Comparison of ENCODE assay signal across 39 cellular contexts in the genomic region with DNA sequence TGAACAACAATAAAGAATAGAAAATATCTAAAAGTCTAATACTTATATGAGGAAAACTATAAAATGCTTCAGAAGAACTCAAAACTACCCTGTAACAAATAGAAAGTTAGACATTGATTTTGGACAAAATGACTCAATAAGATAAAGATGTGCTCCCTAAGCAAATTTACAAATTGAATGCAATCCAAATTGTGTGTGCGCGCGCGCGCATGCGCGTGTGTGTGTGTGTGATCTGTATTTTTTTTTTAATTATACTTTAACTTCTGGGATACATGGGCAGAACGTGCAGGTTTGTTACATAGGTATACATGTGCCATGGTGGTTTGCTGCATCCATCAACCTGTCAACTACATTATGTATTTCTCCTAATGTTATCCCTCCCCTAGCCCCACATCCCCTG.
"Had no signal": no experiment of that assay in that cellular context is flagged by ENCODE, and none has a peak within 500 bp of the region (broad histone marks: within the 10 kb centered on the region; RNA-seq: fewer than 3 reads in every experiment).

No MANE protein-coding gene starts in this region.

- H3K4me1 Mint-ChIP-seq: activated naive CD4-positive, alpha-beta T cell treated with anti-CD3 and anti-CD28 coated beads, Interleukin-2, amount 10 ng/mL, durations not matched to agents 7 days and 5 days; activated naive CD4-positive, alpha-beta T cell treated with anti-CD3 and anti-CD28 coated beads, Interleukin-2, amount 50 U/mL, for 24 hours; activated naive CD8-positive, alpha-beta T cell treated with anti-CD3 and anti-CD28 coated beads for 36 hours; activated naive CD8-positive, alpha-beta T cell treated with anti-CD3 and anti-CD28 coated beads, Interleukin-2, amount 10 ng/mL, durations not matched to agents 7 days and 5 days; activated naive CD8-positive, alpha-beta T cell treated with anti-CD3 and anti-CD28 coated beads, Interleukin-2, amount 50 U/mL, for 24 hours; activated T-helper 17 cell treated with anti-CD3 and anti-CD28 coated beads, Interleukin-2, amount 50 U/mL, for 72 hours; brain; central memory CD8-positive, alpha-beta T cell had no signal

- ATAC-seq: activated naive CD4-positive, alpha-beta T cell treated with anti-CD3 and anti-CD28 coated beads, Interleukin-2, amount 50 U/mL, for 72 hours; activated naive CD8-positive, alpha-beta T cell treated with anti-CD3 and anti-CD28 coated beads, Interleukin-2, amount 50 U/mL, for 24 hours; activated T-cell treated with anti-CD3 and anti-CD28 coated beads, Interleukin-2, amount 50 U/mL, for 4 hours; activated T-cell treated with anti-CD3 and anti-CD28 coated beads, Interleukin-2, amount 50 U/mL, for 72 hours; activated T-helper 17 cell treated with anti-CD3 and anti-CD28 coated beads, Interleukin-2, amount 50 U/mL, for 72 hours; body of pancreas had no signal

- H3K4me1 ChIP-seq: adrenal gland, ascending aorta, body of pancreas, breast epithelium had no signal

- H3K27me3 ChIP-seq: adrenal gland, ascending aorta, body of pancreas, brain microvascular endothelial cell, breast epithelium, cardiac muscle cell had no signal

- H3K27ac Mint-ChIP-seq: activated naive CD4-positive, alpha-beta T cell treated with anti-CD3 and anti-CD28 coated beads for 36 hours; activated naive CD4-positive, alpha-beta T cell treated with anti-CD3 and anti-CD28 coated beads, Interleukin-2, amount 10 ng/mL, durations not matched to agents 7 days and 5 days; activated naive CD4-positive, alpha-beta T cell treated with anti-CD3 and anti-CD28 coated beads, Interleukin-2, amount 50 U/mL, for 24 hours; activated naive CD4-positive, alpha-beta T cell treated with anti-CD3 and anti-CD28 coated beads, Interleukin-2, amount 50 U/mL, for 72 hours; activated naive CD8-positive, alpha-beta T cell; activated naive CD8-positive, alpha-beta T cell treated with anti-CD3 and anti-CD28 coated beads for 36 hours; activated naive CD8-positive, alpha-beta T cell treated with anti-CD3 and anti-CD28 coated beads, Interleukin-2, amount 10 ng/mL, durations not matched to agents 7 days and 5 days; activated naive CD8-positive, alpha-beta T cell treated with anti-CD3 and anti-CD28 coated beads, Interleukin-2, amount 50 U/mL, for 24 hours; activated T-cell treated with anti-CD3 and anti-CD28 coated beads, Interleukin-2, amount 50 U/mL, for 24 hours; activated T-cell treated with anti-CD3 and anti-CD28 coated beads, Interleukin-2, amount 50 U/mL, for 72 hours; activated T-helper 1 cell treated with anti-CD3 and anti-CD28 coated beads, Interleukin-12 subunit alpha, Interleukin-12 subunit beta, Interleukin-2, Interleukin-4 antibody, amounts not matched to agents 30 ng/mL and 10 ng/mL and 1 ng/mL, durations not matched to agents 14 hours and 24 hours and 36 hours; activated T-helper 17 cell treated with anti-CD3 and anti-CD28 coated beads, Interleukin-2, amount 50 U/mL, for 72 hours; activated T-helper 2 cell treated with anti-CD3 and anti-CD28 coated beads, Interferon-gamma antibody, Interleukin-2, Interleukin-4, amounts not matched to agents 10 μg/mL and 5 μg/mL and 100 μg/mL, durations not matched to agents 14 hours and 24 hours and 36 hours; brain had no signal

- H3K4me3 Mint-ChIP-seq: activated naive CD4-positive, alpha-beta T cell treated with anti-CD3 and anti-CD28 coated beads for 36 hours; activated naive CD4-positive, alpha-beta T cell treated with anti-CD3 and anti-CD28 coated beads, Interleukin-2, amount 10 ng/mL, durations not matched to agents 7 days and 5 days; activated naive CD4-positive, alpha-beta T cell treated with anti-CD3 and anti-CD28 coated beads, Interleukin-2, amount 50 U/mL, for 24 hours; activated naive CD8-positive, alpha-beta T cell; activated naive CD8-positive, alpha-beta T cell treated with anti-CD3 and anti-CD28 coated beads for 36 hours; activated naive CD8-positive, alpha-beta T cell treated with anti-CD3 and anti-CD28 coated beads, Interleukin-2, amount 10 ng/mL, durations not matched to agents 7 days and 5 days; activated naive CD8-positive, alpha-beta T cell treated with anti-CD3 and anti-CD28 coated beads, Interleukin-2, amount 50 U/mL, for 24 hours; activated T-cell treated with anti-CD3 and anti-CD28 coated beads, Interleukin-2, amount 50 U/mL, for 24 hours; activated T-cell treated with anti-CD3 and anti-CD28 coated beads, Interleukin-2, amount 50 U/mL, for 4 hours; activated T-cell treated with anti-CD3 and anti-CD28 coated beads, Interleukin-2, amount 50 U/mL, for 72 hours; activated T-helper 1 cell treated with anti-CD3 and anti-CD28 coated beads, Interleukin-12 subunit alpha, Interleukin-12 subunit beta, Interleukin-2, Interleukin-4 antibody, amounts not matched to agents 30 ng/mL and 10 ng/mL and 1 ng/mL, durations not matched to agents 14 hours and 24 hours and 36 hours; activated T-helper 17 cell treated with anti-CD3 and anti-CD28 coated beads, Interleukin-2, amount 50 U/mL, for 72 hours; brain; central memory CD8-positive, alpha-beta T cell had no signal

- H3K27ac ChIP-seq: adrenal gland, ascending aorta, body of pancreas, brain microvascular endothelial cell, breast epithelium, cardiac muscle cell had no signal

- H3K36me3 ChIP-seq: adrenal gland, ascending aorta, brain microvascular endothelial cell, breast epithelium, cardiac muscle cell had no signal

- H3K27me3 Mint-ChIP-seq: activated naive CD4-positive, alpha-beta T cell treated with anti-CD3 and anti-CD28 coated beads, Interleukin-2, amount 10 ng/mL, durations not matched to agents 7 days and 5 days; activated naive CD4-positive, alpha-beta T cell treated with anti-CD3 and anti-CD28 coated beads, Interleukin-2, amount 50 U/mL, for 24 hours; activated naive CD8-positive, alpha-beta T cell; activated naive CD8-positive, alpha-beta T cell treated with anti-CD3 and anti-CD28 coated beads for 36 hours; activated naive CD8-positive, alpha-beta T cell treated with anti-CD3 and anti-CD28 coated beads, Interleukin-2, amount 10 ng/mL, durations not matched to agents 7 days and 5 days; activated naive CD8-positive, alpha-beta T cell treated with anti-CD3 and anti-CD28 coated beads, Interleukin-2, amount 50 U/mL, for 24 hours; activated T-cell treated with anti-CD3 and anti-CD28 coated beads, Interleukin-2, amount 50 U/mL, for 24 hours; activated T-helper 17 cell treated with anti-CD3 and anti-CD28 coated beads, Interleukin-2, amount 50 U/mL, for 72 hours; brain; central memory CD8-positive, alpha-beta T cell had no signal

- H3K36me3 Mint-ChIP-seq: activated naive CD4-positive, alpha-beta T cell treated with anti-CD3 and anti-CD28 coated beads, Interleukin-2, amount 10 ng/mL, durations not matched to agents 7 days and 5 days; activated naive CD4-positive, alpha-beta T cell treated with anti-CD3 and anti-CD28 coated beads, Interleukin-2, amount 50 U/mL, for 24 hours; activated naive CD8-positive, alpha-beta T cell; activated naive CD8-positive, alpha-beta T cell treated with anti-CD3 and anti-CD28 coated beads for 36 hours; activated naive CD8-positive, alpha-beta T cell treated with anti-CD3 and anti-CD28 coated beads, Interleukin-2, amount 10 ng/mL, durations not matched to agents 7 days and 5 days; brain had no signal

- DNase-seq: activated effector memory CD4-positive, alpha-beta T cell treated with anti-CD3 and anti-CD28 coated beads, Interleukin-2, amount 50 U/mL, for 16 hours; activated effector memory CD4-positive, alpha-beta T cell treated with Interleukin-2 at 50 U/mL for 16 hours; activated gamma-delta T cell; activated gamma-delta T cell treated with Interleukin-2 at 50 U/mL for 16 hours; activated naive CD4-positive, alpha-beta T cell; activated naive CD4-positive, alpha-beta T cell treated with anti-CD3 and anti-CD28 coated beads for 36 hours; activated naive CD4-positive, alpha-beta T cell treated with anti-CD3 and anti-CD28 coated beads, Interleukin-2, amount 10 ng/mL, durations not matched to agents 7 days and 5 days; activated naive CD4-positive, alpha-beta T cell treated with anti-CD3 and anti-CD28 coated beads, Interleukin-2, amount 50 U/mL, for 16 hours; activated naive CD4-positive, alpha-beta T cell treated with Interleukin-2 at 50 U/mL for 16 hours; activated naive CD8-positive, alpha-beta T cell treated with anti-CD3 and anti-CD28 coated beads for 36 hours; activated naive CD8-positive, alpha-beta T cell treated with anti-CD3 and anti-CD28 coated beads, Interleukin-2, amount 10 ng/mL, durations not matched to agents 7 days and 5 days; activated naive CD8-positive, alpha-beta T cell treated with anti-CD3 and anti-CD28 coated beads, Interleukin-2, amount 50 U/mL, for 24 hours; activated T-cell treated with anti-CD3 and anti-CD28 coated beads, Interleukin-2, amount 50 U/mL, for 24 hours; activated T-cell treated with anti-CD3 and anti-CD28 coated beads, Interleukin-2, amount 50 U/mL, for 4 hours; activated T-cell treated with anti-CD3 and anti-CD28 coated beads, Interleukin-2, amount 50 U/mL, for 48 hours; activated T-cell treated with anti-CD3 and anti-CD28 coated beads, Interleukin-2, amount 50 U/mL, for 72 hours; adrenal gland; amniotic stem cell; amygdala; anterior cingulate cortex; aorta; body of pancreas; brain microvascular endothelial cell; caudate nucleus; central memory CD4-positive, alpha-beta T cell; cerebellar nuclear complex had no signal

- H3K4me3 ChIP-seq: adrenal gland, ascending aorta, body of pancreas, breast epithelium, cardiac muscle cell had no signal

- FAIRE-seq: astrocyte, bronchial epithelial cell had no signal
